ENCODE assay signal across 10 cellular contexts in the genomic region with DNA sequence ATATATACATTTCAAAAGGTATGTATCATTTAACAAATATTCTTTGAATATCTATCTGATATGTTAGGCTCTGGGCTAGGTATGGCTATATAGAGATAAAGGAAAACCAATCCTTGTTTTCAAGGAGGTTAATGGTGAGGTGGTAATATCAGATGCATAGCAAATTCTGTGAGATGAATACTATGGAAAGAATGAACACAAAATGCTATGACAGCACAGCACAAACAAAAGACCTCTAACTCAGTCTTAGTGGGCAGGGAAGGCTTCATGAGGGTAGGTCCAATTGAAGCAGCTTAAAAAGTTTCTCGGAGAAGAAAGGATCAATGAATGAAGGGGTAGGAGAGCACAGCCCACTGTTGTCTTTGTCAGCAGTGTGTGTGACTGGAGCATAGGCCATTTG. TPM values are rescaled to one million over a fixed set of nuclear protein-coding genes. Genes with fewer than 3 reads are reported as not detected.
"Had no signal": no experiment of that assay in that cellular context is flagged by ENCODE, and none has a peak within 500 bp of the region (broad histone marks: within the 10 kb centered on the region; RNA-seq: fewer than 3 reads in every experiment).

No MANE protein-coding gene starts in this region.

- DNase-seq: HFFc6, KBM-7 had no signal

- H3K36me3 Mint-ChIP-seq: IgD-negative memory B cell had no signal

- H3K4me2 ChIP-seq: GM23338 had no signal

- H3K27me3 Mint-ChIP-seq: IgD-negative memory B cell had no signal

- H3K27ac ChIP-seq: HL-60 had no signal

- H2AFZ ChIP-seq: GM23338 had no signal

- H3K36me3 ChIP-seq: HAP-1 had no signal

- H3K27ac Mint-ChIP-seq: GM23338, HFFc6 had no signal

- ATAC-seq: GM23338, HCT116, HepG2 had no signal

- H3K9me3 ChIP-seq: HAP-1 had no signal

- H3K4me1 Mint-ChIP-seq: IgD-negative memory B cell had no signal

- H3K4me1 ChIP-seq: HAP-1 had no signal

- H3K4me3 Mint-ChIP-seq: GM23338, HFFc6, IgD-negative memory B cell had no signal

- H3K4me3 ChIP-seq: GM23338, HAP-1 had no signal

- H3K9me3 Mint-ChIP-seq: GM23338, HFFc6, IgD-negative memory B cell had no signal

RNA-seq across cellular contexts. Expression of gene FASLG, which starts 27.2 kb away (rescaled TPM):
- total RNA-seq: GM23338, H1, HepG2, HFFc6, HT1080 had no signal
- polyA plus RNA-seq: GM23338, H1 had no signal
